In genomic region chr4:2166253-2166652, GRCh38 we compare ENCODE assay signal across 18 cellular contexts.
DNase-seq lines count a peak whose midpoint lies in the region; ATAC-seq and TF ChIP-seq lines count a peak whose summit lies in the region.
"Had no signal": no experiment of that assay in that cellular context is flagged by ENCODE, and none has a peak within 500 bp of the region (broad histone marks: within the 10 kb centered on the region; RNA-seq: fewer than 3 reads in every experiment).

No MANE protein-coding gene starts in this region.

- no peaks in the 10 kb centered on the region for H3K9me3 ChIP-seq in mucosa of descending colon
- H3K9me3 ChIP-seq: BLaER1 treated with 17β-estradiol and CSF1 and Interleukin-3, amounts not matched to agents 10 nM and 100 nM had no signal

- H3K4me1 ChIP-seq in mucosa of descending colon (ENCODE audit: low read depth): no peaks in the 10 kb centered on the region

- DNase-seq in T-helper 1 cell (no peak), NCI-H2227 treated with DMSO at 0.1 percent for 48 hours (lab: John Stamatoyannopoulos, UW) (peak; percentile 83), mucosa of descending colon (peak in 1 of 3 donors; percentile 25), endothelial cell (ENCODE audit: low spot score) (no peak), HCEC 1CT (no peak)
- DNase-seq in activated CD4-positive, CD25-positive, alpha-beta regulatory T cell (lab: John Stamatoyannopoulos, UW): no peak
- DNase-seq: CD8-positive, alpha-beta memory T cell; GDM1; KBM-7; NCI-H146; NCI-H446 treated with DMSO at 0.1 percent for 48 hours; NCI-H82 had no signal

- ATAC-seq in mucosa of descending colon (peak; percentile 75), HG02763 (IDR thresholded peaks at IDR 0.05; ENCODE audit: unreplicated experiment) (no peak)
- ATAC-seq: GM12878, GM23338 had no signal

- H3K27ac Mint-ChIP-seq in T-helper 1 cell treated with Interleukin-12 subunit alpha and Interleukin-12 subunit beta and Interleukin-4 antibody, amounts not matched to agents 30 μg/mL and 1 μg/mL, for 36 hours: peak overlapping the region; percentile 49
- no peak overlapping the region for H3K27ac Mint-ChIP-seq in endothelial cell (ENCODE audit: unreplicated experiment)
- H3K27ac Mint-ChIP-seq: CD8-positive, alpha-beta memory T cell; GM23338 had no signal

- H3K36me3 Mint-ChIP-seq in T-helper 1 cell treated with Interleukin-12 subunit alpha and Interleukin-12 subunit beta and Interleukin-4 antibody, amounts not matched to agents 30 μg/mL and 1 μg/mL, for 36 hours (ENCODE audit: low read depth): peaks cover 31% of the 10 kb centered on the region
- H3K36me3 Mint-ChIP-seq in endothelial cell (ENCODE audit: low read depth, unreplicated experiment): peaks cover 25% of the 10 kb centered on the region

- H3K4me1 Mint-ChIP-seq in T-helper 1 cell treated with Interleukin-12 subunit alpha and Interleukin-12 subunit beta and Interleukin-4 antibody, amounts not matched to agents 30 μg/mL and 1 μg/mL, for 36 hours (ENCODE audit: low read depth): peaks cover 40% of the 10 kb centered on the region
- H3K4me1 Mint-ChIP-seq in endothelial cell (ENCODE audit: unreplicated experiment): no peaks in the 10 kb centered on the region
- H3K4me1 Mint-ChIP-seq: GM23338 had no signal

- no peak overlapping the region for H3K4me3 Mint-ChIP-seq in T-helper 1 cell treated with Interleukin-12 subunit alpha and Interleukin-12 subunit beta and Interleukin-4 antibody, amounts not matched to agents 30 μg/mL and 1 μg/mL, for 36 hours
- H3K4me3 Mint-ChIP-seq in endothelial cell (ENCODE audit: unreplicated experiment): no peak overlapping the region
- H3K4me3 Mint-ChIP-seq: CD8-positive, alpha-beta memory T cell; GM23338 had no signal

- no peak overlapping the region for H3K4me3 ChIP-seq in mucosa of descending colon
- H3K4me3 ChIP-seq: BLaER1 treated with 17β-estradiol and CSF1 and Interleukin-3, amounts not matched to agents 10 nM and 100 nM; GM12878; GM23338; SK-N-MC had no signal

- no peaks in the 10 kb centered on the region for H3K9me3 Mint-ChIP-seq in T-helper 1 cell treated with Interleukin-12 subunit alpha and Interleukin-12 subunit beta and Interleukin-4 antibody, amounts not matched to agents 30 μg/mL and 1 μg/mL, for 36 hours
- no peaks in the 10 kb centered on the region for H3K9me3 Mint-ChIP-seq in endothelial cell (ENCODE audit: unreplicated experiment)
- H3K9me3 Mint-ChIP-seq: CD8-positive, alpha-beta memory T cell; GM23338 had no signal

- no peaks in the 10 kb centered on the region for H3K36me3 ChIP-seq in mucosa of descending colon (ENCODE audit: low read depth)

- no peak for TF ChIP-seq CTCF in mucosa of descending colon (IDR thresholded peaks at IDR 0.05)
- TF ChIP-seq CTCF in endothelial cell (IDR thresholded peaks at IDR 0.05; ENCODE audit: unreplicated experiment): no peak

- intact Hi-C loops in mucosa of descending colon (cut with DNase I, micrococcal nuclease): no loop called here

- no peaks in the 10 kb centered on the region for H3K27me3 Mint-ChIP-seq in T-helper 1 cell treated with Interleukin-12 subunit alpha and Interleukin-12 subunit beta and Interleukin-4 antibody, amounts not matched to agents 30 μg/mL and 1 μg/mL, for 36 hours (ENCODE audit: low read depth)
- peaks cover 3% of the 10 kb centered on the region for H3K27me3 Mint-ChIP-seq in endothelial cell (ENCODE audit: unreplicated experiment)
- H3K27me3 Mint-ChIP-seq: CD8-positive, alpha-beta memory T cell had no signal
